In genomic region chr13:99380402-99380801, GRCh38 we compare ENCODE assay signal across 13 cellular contexts.
DNase-seq lines count a peak whose midpoint lies in the region; ATAC-seq and TF ChIP-seq lines count a peak whose summit lies in the region.
"Had no signal": no experiment of that assay in that cellular context is flagged by ENCODE, and none has a peak within 500 bp of the region (broad histone marks: within the 10 kb centered on the region; RNA-seq: fewer than 3 reads in every experiment).

No MANE protein-coding gene starts in this region.

- TF ChIP-seq CTCF in mammary epithelial cell (conservative IDR thresholded peaks at IDR 0.05 in 1 of 2, IDR thresholded peaks at IDR 0.05 in 1 of 2; ENCODE audit: extremely low read depth in 1 of 2, insufficient read depth in 1 of 2, low read depth in 1 of 2, low read length in 2 of 2): no peak

- intact Hi-C loops in CD4-positive, alpha-beta memory T cell (cut with micrococcal nuclease): loop anchor here (2.0 to 5.0 kb wide), 2 partner anchors 44 to 178 kb away; partner anchors contain the start of gene UBAC2
- intact Hi-C loops in mammary epithelial cell (cut with micrococcal nuclease): no loop called here

- peak overlapping the region; percentile 92 to 95 (median 94) for H3K27ac Mint-ChIP-seq in CD4-positive, CD25-positive, alpha-beta regulatory T cell
- peak overlapping the region; percentile 92 to 99 (median 96) for H3K27ac Mint-ChIP-seq in CD4-positive, alpha-beta memory T cell
- peak overlapping the region; percentile 85 for H3K27ac Mint-ChIP-seq in activated CD8-positive, alpha-beta memory T cell treated with anti-CD3 and anti-CD28 coated beads, Interleukin-2, amount 10 ng/mL, durations not matched to agents 7 days and 5 days
- H3K27ac Mint-ChIP-seq in immature natural killer cell: peak overlapping the region; percentile 87 to 98 (median 93)
- H3K27ac Mint-ChIP-seq: type B pancreatic cell had no signal

- POLR2A ChIA-PET in CD4-positive, alpha-beta memory T cell (lab: Charles Lee; ENCODE audit: partially characterized antibody): interaction anchor here (0.8 to 11.1 kb wide), 20 partner anchors 8 to 180 kb away, joined by 3 to 350 read pairs (median 14); partner anchors contain the start of genes GPR183 and UBAC2

- H3K4me3 Mint-ChIP-seq in CD4-positive, CD25-positive, alpha-beta regulatory T cell: peak overlapping the region in 3 of 4 donors; percentile 65 to 78 (median 65)
- peak overlapping the region in 6 of 8 donors; percentile 61 to 89 (median 74) for H3K4me3 Mint-ChIP-seq in CD4-positive, alpha-beta memory T cell
- no peak overlapping the region for H3K4me3 Mint-ChIP-seq in activated CD8-positive, alpha-beta memory T cell treated with anti-CD3 and anti-CD28 coated beads, Interleukin-2, amount 10 ng/mL, durations not matched to agents 7 days and 5 days
- H3K4me3 Mint-ChIP-seq in immature natural killer cell: peak overlapping the region; percentile 63 to 76 (median 74)
- H3K4me3 Mint-ChIP-seq: type B pancreatic cell had no signal

- CTCF ChIA-PET in CD4-positive, alpha-beta memory T cell (lab: Charles Lee; ENCODE audit: partially characterized antibody): interaction anchor here (0.9 to 14.1 kb wide), 14 partner anchors 10 to 215 kb away, joined by 3 to 315 read pairs (median 9); partner anchors contain the start of genes GPR183 and TM9SF2
- CTCF ChIA-PET in activated CD8-positive, alpha-beta memory T cell treated with anti-CD3 and anti-CD28 coated beads, Interleukin-2, amount 10 ng/mL, durations not matched to agents 7 days and 5 days (lab: Charles Lee): interaction anchor here (0.8 to 12.4 kb wide), 12 partner anchors 8 to 204 kb away, joined by 3 to 208 read pairs (median 6); partner anchors contain the start of gene UBAC2
- CTCF ChIA-PET in mammary epithelial cell (lab: Charles Lee; ENCODE audit: low non-redundant PET): no interaction called here

- H3K9ac ChIP-seq in mammary epithelial cell (ENCODE audit: insufficient read depth, low read length): no peak overlapping the region

- peaks cover 29% of the 10 kb centered on the region for H3K36me3 Mint-ChIP-seq in CD4-positive, CD25-positive, alpha-beta regulatory T cell
- H3K36me3 Mint-ChIP-seq in CD4-positive, alpha-beta memory T cell: peaks cover 24 to 33% of the 10 kb centered on the region in 2 donors
- peaks cover 38% of the 10 kb centered on the region for H3K36me3 Mint-ChIP-seq in activated CD8-positive, alpha-beta memory T cell treated with anti-CD3 and anti-CD28 coated beads, Interleukin-2, amount 10 ng/mL, durations not matched to agents 7 days and 5 days
- peaks cover 14 to 35% (median 30%) of the 10 kb centered on the region in 3 donors for H3K36me3 Mint-ChIP-seq in immature natural killer cell

- H3K4me1 ChIP-seq in CD4-positive, CD25-positive, alpha-beta regulatory T cell (ENCODE audit: control insufficient read depth, insufficient read depth, low read length, poor library complexity, severe bottlenecking): peaks cover 62% of the 10 kb centered on the region
- H3K4me1 ChIP-seq in CD4-positive, alpha-beta memory T cell (ENCODE audit: insufficient read depth, low read length): peaks cover 87% of the 10 kb centered on the region
- H3K4me1 ChIP-seq in mammary epithelial cell (ENCODE audit: insufficient read depth, low read length): no peaks in the 10 kb centered on the region
- H3K4me1 ChIP-seq: ascending aorta, right lobe of liver had no signal

- peaks cover 23% of the 10 kb centered on the region for H3K36me3 ChIP-seq in CD4-positive, CD25-positive, alpha-beta regulatory T cell (ENCODE audit: control insufficient read depth, insufficient read depth, low read length)
- peaks cover under 1% of the 10 kb centered on the region for H3K36me3 ChIP-seq in CD4-positive, alpha-beta memory T cell (ENCODE audit: insufficient read depth, low read length)
- H3K36me3 ChIP-seq in mammary epithelial cell (ENCODE audit: insufficient read depth, low read length): no peaks in the 10 kb centered on the region

- peak overlapping the region; percentile 63 for H3K27ac ChIP-seq in CD4-positive, CD25-positive, alpha-beta regulatory T cell (ENCODE audit: insufficient read depth, low read length, poor library complexity, severe bottlenecking)
- H3K27ac ChIP-seq in CD4-positive, alpha-beta memory T cell (ENCODE audit: low read depth, low read length): peak overlapping the region; percentile 51
- no peak overlapping the region for H3K27ac ChIP-seq in mammary epithelial cell (ENCODE audit: insufficient read depth, low read depth, low read length)
- H3K27ac ChIP-seq: ascending aorta, right lobe of liver had no signal

- no TSS peak for BruUV-seq in mammary epithelial cell (replicated peaks; lab: Mats Ljungman, UMichigan)

- no peak for ATAC-seq in CD4-positive, CD25-positive, alpha-beta regulatory T cell (ENCODE audit: low read depth in 2 of 2)
- ATAC-seq in activated CD8-positive, alpha-beta memory T cell treated with anti-CD3 and anti-CD28 coated beads, Interleukin-2, amount 10 ng/mL, durations not matched to agents 7 days and 5 days: no peak

- H3K27me3 Mint-ChIP-seq in CD4-positive, CD25-positive, alpha-beta regulatory T cell: no peaks in the 10 kb centered on the region
- no peaks in the 10 kb centered on the region for H3K27me3 Mint-ChIP-seq in CD4-positive, alpha-beta memory T cell
- no peaks in the 10 kb centered on the region for H3K27me3 Mint-ChIP-seq in activated CD8-positive, alpha-beta memory T cell treated with anti-CD3 and anti-CD28 coated beads, Interleukin-2, amount 10 ng/mL, durations not matched to agents 7 days and 5 days
- H3K27me3 Mint-ChIP-seq in immature natural killer cell (ENCODE audit: low read depth in 3 of 3): peaks cover 0 to 18% (median 14%) of the 10 kb centered on the region in 3 donors
- H3K27me3 Mint-ChIP-seq: type B pancreatic cell had no signal

- H4K20me1 ChIP-seq in mammary epithelial cell (ENCODE audit: insufficient read depth, low read length): no peaks in the 10 kb centered on the region

- no peaks in the 10 kb centered on the region for H3K9me3 ChIP-seq in CD4-positive, CD25-positive, alpha-beta regulatory T cell (ENCODE audit: control insufficient read depth in 2 of 2, low read length in 2 of 2)
- no peaks in the 10 kb centered on the region for H3K9me3 ChIP-seq in CD4-positive, alpha-beta memory T cell (ENCODE audit: control insufficient read depth in 1 of 2, low read length in 2 of 2)
- no peaks in the 10 kb centered on the region for H3K9me3 ChIP-seq in mammary epithelial cell (replicated peaks; ENCODE audit: insufficient read depth, low read length)
- H3K9me3 ChIP-seq: ascending aorta, right lobe of liver had no signal

- no peak for DNase-seq in CD4-positive, CD25-positive, alpha-beta regulatory T cell
- no peak for DNase-seq in CD4-positive, alpha-beta memory T cell
- peak; percentile 39 for DNase-seq in activated CD8-positive, alpha-beta memory T cell treated with anti-CD3 and anti-CD28 coated beads, Interleukin-2, amount 10 ng/mL, durations not matched to agents 7 days and 5 days
- DNase-seq in immature natural killer cell (no peak), HT-29 (ENCODE audit: low spot score) (no peak), DMS153 (lab: John Stamatoyannopoulos, UW) (no peak), mammary epithelial cell (no peak)
- DNase-seq: NCI-H1092 treated with DMSO at 0.1 percent for 48 hours, NCI-H510A, nucleus accumbens, right lobe of liver had no signal

- 79% methylated on average over 4 of the region's 4 CpGs for WGBS in mammary epithelial cell (ENCODE audit: low coverage, missing lambda C conversion rate)

- in situ Hi-C loops in mammary epithelial cell (cut with MboI; ENCODE audit: low sequenced_read_pairs in 2 of 2): no loop called here

- no peak overlapping the region for H2AFZ ChIP-seq in mammary epithelial cell (ENCODE audit: low read depth, low read length)

- H3K4me1 Mint-ChIP-seq in CD4-positive, CD25-positive, alpha-beta regulatory T cell: peaks cover 26 to 90% (median 54%) of the 10 kb centered on the region in 4 donors
- H3K4me1 Mint-ChIP-seq in CD4-positive, alpha-beta memory T cell: peaks cover 68 to 97% (median 87%) of the 10 kb centered on the region in 4 donors
- H3K4me1 Mint-ChIP-seq in activated CD8-positive, alpha-beta memory T cell treated with anti-CD3 and anti-CD28 coated beads, Interleukin-2, amount 10 ng/mL, durations not matched to agents 7 days and 5 days: peaks cover 80% of the 10 kb centered on the region
- peaks cover 62 to 82% of the 10 kb centered on the region in 2 donors for H3K4me1 Mint-ChIP-seq in immature natural killer cell

- dilution Hi-C loops in mammary epithelial cell (cut with HindIII; ENCODE audit: low sequenced_read_pairs): loop anchor here (5.0 kb wide), 1 partner anchor 42 kb away; no protein-coding TSS in a partner anchor

- no peaks in the 10 kb centered on the region for H3K79me2 ChIP-seq in mammary epithelial cell (ENCODE audit: insufficient read depth, low read length)

- peak overlapping the region; percentile 37 for H3K4me3 ChIP-seq in CD4-positive, CD25-positive, alpha-beta regulatory T cell (ENCODE audit: low read depth, low read length)
- H3K4me3 ChIP-seq in CD4-positive, alpha-beta memory T cell (ENCODE audit: low read length in 2 of 2): peak overlapping the region in 1 of 2 donors; percentile 0
- no peak overlapping the region for H3K4me3 ChIP-seq in mammary epithelial cell (replicated peaks in 1 of 3; ENCODE audit: insufficient read depth in 1 of 3, low read depth in 2 of 3, low read length in 3 of 3)
- H3K4me3 ChIP-seq: ascending aorta, right lobe of liver had no signal

- H3K9me3 Mint-ChIP-seq in CD4-positive, CD25-positive, alpha-beta regulatory T cell: no peaks in the 10 kb centered on the region
- H3K9me3 Mint-ChIP-seq in CD4-positive, alpha-beta memory T cell: peaks cover 0 to 2% (median 0%) of the 10 kb centered on the region in 8 donors
- no peaks in the 10 kb centered on the region for H3K9me3 Mint-ChIP-seq in activated CD8-positive, alpha-beta memory T cell treated with anti-CD3 and anti-CD28 coated beads, Interleukin-2, amount 10 ng/mL, durations not matched to agents 7 days and 5 days (ENCODE audit: low read depth)
- H3K9me3 Mint-ChIP-seq in immature natural killer cell: no peaks in the 10 kb centered on the region
- H3K9me3 Mint-ChIP-seq: type B pancreatic cell had no signal

- H3K27me3 ChIP-seq in CD4-positive, CD25-positive, alpha-beta regulatory T cell (ENCODE audit: control insufficient read depth, insufficient read depth, low read length): no peaks in the 10 kb centered on the region
- no peaks in the 10 kb centered on the region for H3K27me3 ChIP-seq in CD4-positive, alpha-beta memory T cell (ENCODE audit: insufficient read depth, low read length)
- H3K27me3 ChIP-seq in mammary epithelial cell (ENCODE audit: insufficient read depth, low read length): no peaks in the 10 kb centered on the region
- H3K27me3 ChIP-seq: ascending aorta, right lobe of liver had no signal

- H3K4me2 ChIP-seq in mammary epithelial cell (ENCODE audit: insufficient read depth, low read depth, low read length): no peak overlapping the region
